8 cellular contexts compared by ENCODE assay signal in genomic region chrX:155026420-155026726, GRCh38. TPM values are rescaled to one million over a fixed set of nuclear protein-coding genes. Genes with fewer than 3 reads are reported as not detected.
DNase-seq lines count a peak whose midpoint lies in the region; ATAC-seq, FAIRE-seq and TF ChIP-seq lines count a peak whose summit lies in the region.

No MANE protein-coding gene starts in this region.

- H3K4me1 Mint-ChIP-seq in Calu3 (ENCODE audit: low read depth, unreplicated experiment), result peaks cover 20% of the 10 kb centered on the region

- 1 to 30% methylated on average over 16 of the region's 16 CpGs for WGBS in pancreas, 2 donors

- no peak for ATAC-seq in Panc1
- no peak for ATAC-seq in pancreas

- peaks cover 26% of the 10 kb centered on the region for H3K36me3 Mint-ChIP-seq in Calu3 (ENCODE audit: insufficient read depth, unreplicated experiment)

- no peaks in the 10 kb centered on the region for H3K27me3 ChIP-seq in Panc1 (ENCODE audit: control insufficient read depth, insufficient read depth, low read length)
- H3K27me3 ChIP-seq in pancreas, result no peaks in the 10 kb centered on the region

- in situ Hi-C loops in Panc1 (cut with HindIII; ENCODE audit: low pct_unique_long_range_greater_than_20kb, low sequenced_read_pairs) (no loop called here), GM13977 (cut with MboI; ENCODE audit: low pct_unique_long_range_greater_than_20kb, low sequenced_read_pairs, unreplicated experiment) (no loop called here)

- peak overlapping the region; percentile 72 for H3K4me3 Mint-ChIP-seq in Calu3 (ENCODE audit: low read depth, unreplicated experiment)

- H3K4me1 ChIP-seq in Panc1 (ENCODE audit: control insufficient read depth, insufficient read depth, low read length), result peaks cover 17% of the 10 kb centered on the region
- H3K4me1 ChIP-seq in pancreas, result peaks cover 0 to 2% (median 0%) of the 10 kb centered on the region in 3 donors

- H3K27ac Mint-ChIP-seq in Calu3 (ENCODE audit: unreplicated experiment), result peak overlapping the region; percentile 84

- TF ChIP-seq CTCF in Calu3 (IDR thresholded peaks at IDR 0.05; ENCODE audit: unreplicated experiment), result no peak
- no peak for TF ChIP-seq CTCF in Panc1 (IDR thresholded peaks at IDR 0.05)
- TF ChIP-seq CTCF in pancreas (IDR thresholded peaks at IDR 0.05), result no peak
- no peak for TF ChIP-seq CTCF in GM13977 (IDR thresholded peaks at IDR 0.05; ENCODE audit: extremely low read depth, insufficient read depth, missing control alignments)

- no peaks in the 10 kb centered on the region for H3K36me3 ChIP-seq in Panc1 (ENCODE audit: control insufficient read depth, insufficient read depth, low read length)
- no peaks in the 10 kb centered on the region for H3K36me3 ChIP-seq in pancreas

- POLR2A ChIA-PET in Panc1 (lab: Charles Lee), result interaction anchor here (0.6 to 1.0 kb wide), 10 partner anchors 8 to 291 kb away, joined by 3 to 29 read pairs (median 6); no protein-coding TSS in a partner anchor

- CTCF ChIA-PET in Calu3 (lab: Charles Lee), result interaction anchor here (1.4 kb wide), 1 partner anchor 23 kb away, joined by 6 read pairs; no protein-coding TSS in a partner anchor
- CTCF ChIA-PET in Panc1 (lab: Charles Lee), result interaction anchor here (0.7 kb wide), 1 partner anchor 109 kb away, joined by 4 read pairs; no protein-coding TSS in a partner anchor

- H3K27me3 Mint-ChIP-seq in Calu3 (ENCODE audit: unreplicated experiment), result no peaks in the 10 kb centered on the region

- H3K4me3 ChIP-seq in Panc1 (ENCODE audit: low read depth in 2 of 2, low read length in 2 of 2) (peak overlapping the region; percentile 72 to 89), pancreas (peak overlapping the region in 3 of 4 donors; percentile 11 to 58 (median 44))

- H3K9me3 ChIP-seq in Panc1 (ENCODE audit: control insufficient read depth, insufficient read depth, low read depth, low read length), result no peaks in the 10 kb centered on the region
- no peaks in the 10 kb centered on the region for H3K9me3 ChIP-seq in pancreas

- H3K9me3 Mint-ChIP-seq in Calu3 (ENCODE audit: low read depth, unreplicated experiment), result no peaks in the 10 kb centered on the region

- BruUV-seq in Calu3 (replicated peaks; lab: Mats Ljungman, UMichigan), result TSS peak; percentile 87
- no TSS peak for BruUV-seq in Panc1 (replicated peaks; lab: Mats Ljungman, UMichigan)

- FAIRE-seq in pancreas (lab: Jason Lieb, UNC), result no peak

- intact Hi-C loops in Calu3 (cut with micrococcal nuclease; ENCODE audit: unreplicated experiment) (loop anchor here (5.0 kb wide), 1 partner anchor 44 kb away; no protein-coding TSS in a partner anchor), Panc1 (cut with micrococcal nuclease; ENCODE audit: unreplicated experiment) (no loop called here), pancreas (cut with DNase I) (no loop called here)

- DNase-seq in Calu3 (no peak), Panc1 (ENCODE audit: low read depth, low spot score) (no peak), epithelial cell of prostate (ENCODE audit: low read depth, low spot score) (no peak), pancreas (no peak), GF-D8 (lab: John Stamatoyannopoulos, UW) (no peak), GM13977 (ENCODE audit: low spot score) (no peak), amygdala (lab: John Stamatoyannopoulos, UW) (no peak)
- no peak for DNase-seq in stimulated activated naive CD4-positive, alpha-beta T cell (lab: John Stamatoyannopoulos, UW)

- peak overlapping the region; percentile 91 for H3K27ac ChIP-seq in Panc1 (ENCODE audit: low read length)
- peak overlapping the region; percentile 91 for H3K27ac ChIP-seq in epithelial cell of prostate
- H3K27ac ChIP-seq in pancreas, result peak overlapping the region; percentile 91 to 99 (median 96)

RNA-seq across cellular contexts. Expression of gene FUNDC2, which starts 0.3 kb away (rescaled TPM):
- total RNA-seq in Calu3 (2022) (33.5 and 45.4 TPM in 2 replicates), Panc1 (2021; ENCODE audit: unreplicated experiment) (68.8 TPM), pancreas (10 to 100 TPM; 50.3 to 74.6 (median 70.2) TPM)
- 42.6 TPM for polyA plus RNA-seq in Panc1 (2012; ENCODE audit: insufficient read length)
- 10 to 100 TPM; 75.7 to 88.1 TPM for polyA plus RNA-seq in pancreas

RNA-seq across cellular contexts. Expression of gene F8, which starts 3.9 kb away (rescaled TPM):
- total RNA-seq in Calu3 (2022) (1.6 and 2.2 TPM in 2 replicates), Panc1 (2021; ENCODE audit: unreplicated experiment) (12.4 TPM), pancreas (10 to 100 TPM in 2 of 6 donors, 1 to 10 TPM in 4; 5.5 to 22.0 (median 8.7) TPM)
- 11.2 TPM for polyA plus RNA-seq in Panc1 (2012; ENCODE audit: insufficient read length)
- 1 to 10 TPM; 2.5 to 9.2 TPM for polyA plus RNA-seq in pancreas

RNA-seq across cellular contexts. Expression of gene CMC4, which starts 44.6 kb away (rescaled TPM):
- total RNA-seq in Calu3 (2022) (0.59 and 2.1 TPM in 2 replicates), Panc1 (2021; ENCODE audit: unreplicated experiment) (13.0 TPM), pancreas (1 to 10 TPM; 2.6 to 5.0 (median 3.1) TPM)
- polyA plus RNA-seq in Panc1 (2012; ENCODE audit: insufficient read length), result 9.4 TPM
- 10 to 100 TPM; 10.8 to 16.6 TPM for polyA plus RNA-seq in pancreas

RNA-seq across cellular contexts. Expression of gene MTCP1, which starts 44.6 kb away (rescaled TPM):
- total RNA-seq in Calu3 (2022) (12.5 and 17.1 TPM in 2 replicates), Panc1 (2021; ENCODE audit: unreplicated experiment) (49.5 TPM), pancreas (10 to 100 TPM; 10.9 to 18.3 (median 15.5) TPM)
- 19.9 TPM for polyA plus RNA-seq in Panc1 (2012; ENCODE audit: insufficient read length)
- 10 to 100 TPM; 22.7 to 55.9 TPM for polyA plus RNA-seq in pancreas

RNA-seq across cellular contexts. Expression of gene BRCC3, which starts 44.9 kb away (rescaled TPM):
- total RNA-seq in Calu3 (2022), result 35.9 and 36.2 TPM in 2 replicates
- total RNA-seq in Panc1 (2021; ENCODE audit: unreplicated experiment), result 37.4 TPM
- 25.0 TPM for polyA plus RNA-seq in Panc1 (2012; ENCODE audit: insufficient read length)
- 10 to 100 TPM in 2 of 6 donors, 1 to 10 TPM in 4; 7.5 to 13.2 (median 9.2) TPM for total RNA-seq in pancreas
- polyA plus RNA-seq in pancreas, result 1 to 10 TPM; 4.6 to 8.2 TPM
